Comparison of ENCODE assay signal across 15 cellular contexts in the genomic region with DNA sequence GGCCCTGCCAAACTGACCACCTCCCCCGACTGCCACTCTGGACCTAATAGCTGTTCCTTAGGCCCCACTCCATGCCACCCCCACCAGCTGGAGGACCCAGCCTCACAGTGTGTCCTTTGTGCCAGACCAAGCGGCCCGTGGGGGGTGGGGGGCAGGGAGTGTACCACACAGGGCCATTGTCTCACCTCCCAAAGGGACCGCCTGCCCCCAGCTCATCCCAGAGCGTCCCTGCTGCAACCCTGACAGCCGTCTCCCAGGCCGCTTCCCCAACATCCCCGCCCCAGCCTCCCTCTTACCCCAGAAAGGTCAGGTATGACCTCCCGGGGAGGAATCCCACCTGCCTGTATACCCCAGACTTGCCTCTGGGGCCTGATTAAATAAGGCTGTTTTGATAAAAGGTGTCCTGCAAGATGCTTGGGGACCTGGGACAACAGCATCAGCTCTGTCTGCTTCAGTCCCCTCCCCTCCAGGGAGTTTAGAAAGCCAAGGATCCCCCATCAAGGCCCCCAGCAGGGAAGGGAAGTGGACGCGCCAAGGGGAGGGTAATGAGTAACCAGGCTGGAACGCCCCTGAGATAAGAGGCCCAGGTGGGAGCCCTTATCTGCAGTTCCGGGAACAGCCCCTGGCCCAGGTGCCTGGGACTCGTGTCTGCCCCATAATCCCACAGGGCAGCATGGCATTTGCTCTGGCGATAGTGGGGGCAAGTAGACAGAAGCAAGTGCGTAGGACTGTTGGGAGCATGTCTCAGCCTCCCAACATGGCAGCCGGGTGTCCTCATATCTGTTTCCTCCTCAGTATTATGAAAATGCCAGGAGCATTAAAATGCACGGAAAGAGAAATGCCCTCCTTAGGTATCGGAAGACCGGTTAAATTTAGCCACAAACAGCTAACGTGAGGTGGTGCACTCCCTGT. TPM values are rescaled to one million over a fixed set of nuclear protein-coding genes. Genes with fewer than 3 reads are reported as not detected.
DNase-seq lines count a peak whose midpoint lies in the region; ATAC-seq, FAIRE-seq and TF ChIP-seq lines count a peak whose summit lies in the region.
"Had no signal": no experiment of that assay in that cellular context is flagged by ENCODE, and none has a peak within 500 bp of the region (broad histone marks: within the 10 kb centered on the region; RNA-seq: fewer than 3 reads in every experiment).

No MANE protein-coding gene starts in this region.

- FAIRE-seq in frontal cortex (lab: Jason Lieb, UNC) = no peak

- TF ChIP-seq CTCF in mucosa of descending colon (IDR thresholded peaks at IDR 0.05) = no peak

- peaks cover 66% of the 10 kb centered on the region for H3K4me1 ChIP-seq in mucosa of descending colon (ENCODE audit: low read depth)

- ATAC-seq in left ventricle myocardium superior (no peak), Right ventricle myocardium inferior (no peak), mucosa of descending colon (peak; percentile 82)

- intact Hi-C loops in left ventricle myocardium superior (cut with micrococcal nuclease) (no loop called here), Right ventricle myocardium inferior (cut with DNase I) (loop anchor here (10.0 kb wide), 1 partner anchor 254 kb away; no protein-coding TSS in a partner anchor), mucosa of descending colon (cut with DNase I, micrococcal nuclease) (no loop called here)

- no peaks in the 10 kb centered on the region for H3K36me3 ChIP-seq in mucosa of descending colon (ENCODE audit: low read depth)
- H3K36me3 ChIP-seq: prostate gland had no signal

- H3K4me3 ChIP-seq in mucosa of descending colon = no peak overlapping the region
- H3K4me3 ChIP-seq: prostate gland, vagina had no signal

- H3K9me3 ChIP-seq in mucosa of descending colon = no peaks in the 10 kb centered on the region
- H3K9me3 ChIP-seq: prostate gland, vagina had no signal

- DNase-seq in left ventricle myocardium superior (peak; percentile 40), Right ventricle myocardium inferior (ENCODE audit: missing footprints) (no peak), frontal cortex (ENCODE audit: low spot score in 2 of 2) (peak; percentile 51 to 65), mucosa of descending colon (peak; percentile 89 to 90 (median 89)), NCI-H128 (lab: John Stamatoyannopoulos, UW; ENCODE audit: unreplicated experiment) (no peak), cerebellum (ENCODE audit: low spot score) (no peak), NCI-H82 (lab: John Stamatoyannopoulos, UW) (no peak), HCEC 1CT (no peak)
- DNase-seq: activated B cell treated with CpG ODN at 0.5 μM for 24 hours; effector memory CD4-positive, alpha-beta T cell; Karpas-422; SHP77 had no signal

RNA-seq across cellular contexts. Expression of a gene that starts 9.0 kb away (rescaled TPM):
- 14.6 TPM for total RNA-seq in left ventricle myocardium superior
- 17.7 TPM for total RNA-seq in Right ventricle myocardium inferior
- total RNA-seq in frontal cortex = 1.6 TPM
- 10 to 100 TPM; 31.5 to 52.0 (median 48.2) TPM for total RNA-seq in mucosa of descending colon
- 2.6 TPM for total RNA-seq in cerebellum
- total RNA-seq: activated B cell treated with CpG ODN at 0.5 μM for 24 hours had no signal

RNA-seq across cellular contexts. Expression of a gene that starts 10.6 kb away (rescaled TPM):
- total RNA-seq in left ventricle myocardium superior (not detected), Right ventricle myocardium inferior (0.60 TPM), frontal cortex (not detected), mucosa of descending colon (10 to 100 TPM; 10.7 to 93.5 (median 23.1) TPM), cerebellum (not detected)
- total RNA-seq: activated B cell treated with CpG ODN at 0.5 μM for 24 hours; activated T-helper 2 cell treated with anti-CD3 and anti-CD28 coated beads, Interferon-gamma antibody, Interleukin-2, Interleukin-4, amounts not matched to agents 10 μg/mL and 5 μg/mL and 100 μg/mL, durations not matched to agents 14 hours and 24 hours and 36 hours; prostate gland; vagina had no signal

RNA-seq across cellular contexts. Expression of a gene that starts 39.4 kb away (rescaled TPM):
- total RNA-seq in left ventricle myocardium superior (28.5 TPM), Right ventricle myocardium inferior (26.7 TPM), frontal cortex (34.2 TPM), mucosa of descending colon (10 to 100 TPM; 70.4 to 79.0 (median 74.3) TPM), cerebellum (39.1 TPM)

RNA-seq across cellular contexts. Expression of a gene that starts 50.0 kb away (rescaled TPM):
- total RNA-seq in left ventricle myocardium superior = 10.0 TPM
- total RNA-seq in Right ventricle myocardium inferior = 10.3 TPM
- 4.1 TPM for total RNA-seq in frontal cortex
- 10 to 100 TPM; 43.3 to 74.1 (median 60.5) TPM for total RNA-seq in mucosa of descending colon
- 3.4 TPM for total RNA-seq in cerebellum
- total RNA-seq: activated B cell treated with CpG ODN at 0.5 μM for 24 hours; activated T-helper 2 cell treated with anti-CD3 and anti-CD28 coated beads, Interferon-gamma antibody, Interleukin-2, Interleukin-4, amounts not matched to agents 10 μg/mL and 5 μg/mL and 100 μg/mL, durations not matched to agents 14 hours and 24 hours and 36 hours had no signal

Comparison
In these comparisons a context has a peak if more than half of its experiments do, and no peak if none do; other contexts are left out.
1. DNase-seq: peak in left ventricle myocardium superior (single experiment), frontal cortex (2 of 2) and mucosa of descending colon (3 of 3); none in Right ventricle myocardium inferior (single experiment), NCI-H128 (single experiment), cerebellum (single experiment), NCI-H82 (single experiment) and HCEC 1CT (single experiment).